8 cellular contexts compared by ENCODE assay signal in genomic region chr3:195863121-195864061, GRCh38. TPM values are rescaled to one million over a fixed set of nuclear protein-coding genes. Genes with fewer than 3 reads are reported as not detected.
DNase-seq lines count a peak whose midpoint lies in the region; ATAC-seq and TF ChIP-seq lines count a peak whose summit lies in the region.

No MANE protein-coding gene starts in this region.

- peaks cover 18% of the 10 kb centered on the region for H3K27me3 Mint-ChIP-seq in Calu3 (ENCODE audit: unreplicated experiment)

- CTCF ChIA-PET in Calu3 (lab: Charles Lee) = interaction anchor here (0.5 to 1.0 kb wide), 6 partner anchors 8 to 176 kb away, joined by 3 to 25 read pairs (median 4); no protein-coding TSS in a partner anchor

- H3K27ac ChIP-seq in stomach smooth muscle (ENCODE audit: low read length) = peak overlapping the region; percentile 66

- H3K36me3 ChIP-seq in stomach smooth muscle (ENCODE audit: control insufficient read depth in 2 of 2, insufficient read depth in 2 of 2, low read length in 2 of 2) = peaks cover 0 to 3% of the 10 kb centered on the region in 2 donors

- H3K9me3 Mint-ChIP-seq in Calu3 (ENCODE audit: low read depth, unreplicated experiment) = no peaks in the 10 kb centered on the region

- TF ChIP-seq CTCF in Calu3 (IDR thresholded peaks at IDR 0.05; ENCODE audit: unreplicated experiment) (peak; percentile 88), fibroblast of villous mesenchyme (IDR thresholded peaks at IDR 0.05; ENCODE audit: insufficient read depth, low read depth, low read length) (peak; percentile 97), omental fat pad (IDR thresholded peaks at IDR 0.05) (peak in 2 of 3 donors; percentile 35 to 68)

- peak; percentile 70 for ATAC-seq in HG03342 (IDR thresholded peaks at IDR 0.05; ENCODE audit: unreplicated experiment)
- peak; percentile 91 for ATAC-seq in omental fat pad (ENCODE audit: low FRiP score)

- H3K4me3 ChIP-seq in fibroblast of villous mesenchyme (ENCODE audit: low read depth, low read length) (no peak overlapping the region), stomach smooth muscle (ENCODE audit: low read length in 2 of 2) (peak overlapping the region in 1 of 2 donors; percentile 3)

- TSS peak; percentile 33 for BruUV-seq in Calu3 (replicated peaks; lab: Mats Ljungman, UMichigan)

- no peak overlapping the region for H3K27ac Mint-ChIP-seq in Calu3 (ENCODE audit: unreplicated experiment)

- intact Hi-C loops in Calu3 (cut with micrococcal nuclease; ENCODE audit: unreplicated experiment) = loop anchor here (1.0 kb wide), 1 partner anchor 31 kb away; no protein-coding TSS in a partner anchor

- peak; percentile 90 for DNase-seq in Calu3
- peak; percentile 74 for DNase-seq in RPMI8226
- peak; percentile 34 for DNase-seq in activated effector memory CD4-positive, alpha-beta T cell treated with Interleukin-2 at 50 U/mL for 16 hours
- DNase-seq in fibroblast of villous mesenchyme (ENCODE audit: low read depth) = peak; percentile 88
- peak; percentile 85 for DNase-seq in omental fat pad (ENCODE audit: low spot score)
- DNase-seq in DMS79 (lab: John Stamatoyannopoulos, UW) = no peak

- no peak overlapping the region for H3K4me3 Mint-ChIP-seq in Calu3 (ENCODE audit: low read depth, unreplicated experiment)

- H3K4me1 Mint-ChIP-seq in Calu3 (ENCODE audit: low read depth, unreplicated experiment) = peaks cover 15% of the 10 kb centered on the region

- peaks cover 12% of the 10 kb centered on the region for H3K36me3 Mint-ChIP-seq in Calu3 (ENCODE audit: insufficient read depth, unreplicated experiment)

- H3K27me3 ChIP-seq in stomach smooth muscle (ENCODE audit: control insufficient read depth in 1 of 2, insufficient read depth in 2 of 2, low read length in 2 of 2) = no peaks in the 10 kb centered on the region

- H3K9me3 ChIP-seq in stomach smooth muscle (ENCODE audit: control insufficient read depth in 2 of 2, low read length in 2 of 2) = no peaks in the 10 kb centered on the region

- peak overlapping the region; percentile 53 to 55 for H3K9ac ChIP-seq in stomach smooth muscle (ENCODE audit: low read length in 2 of 2)

- H3K4me1 ChIP-seq in stomach smooth muscle (ENCODE audit: control insufficient read depth, insufficient read depth, low read length) = peaks cover 19% of the 10 kb centered on the region

RNA-seq across cellular contexts. Expression of gene TNK2, which starts 45.0 kb away (rescaled TPM):
- total RNA-seq in Calu3 (2022) (50.4 and 53.0 TPM in 2 replicates), fibroblast of villous mesenchyme (8.4 and 12.1 TPM in 2 replicates), omental fat pad (10 to 100 TPM; 12.6 to 26.6 (median 15.6) TPM)

RNA-seq across cellular contexts. Expression of gene MUC4, which starts 51.7 kb away (rescaled TPM):
- total RNA-seq in Calu3 (2022) (3.6 and 4.6 TPM in 2 replicates), fibroblast of villous mesenchyme (not detected in 2 replicates), omental fat pad (under 1 TPM in 1 of 4 donors, not detected in 3; 0.09 TPM)
